ENCODE assay signal across 20 cellular contexts in the genomic region with DNA sequence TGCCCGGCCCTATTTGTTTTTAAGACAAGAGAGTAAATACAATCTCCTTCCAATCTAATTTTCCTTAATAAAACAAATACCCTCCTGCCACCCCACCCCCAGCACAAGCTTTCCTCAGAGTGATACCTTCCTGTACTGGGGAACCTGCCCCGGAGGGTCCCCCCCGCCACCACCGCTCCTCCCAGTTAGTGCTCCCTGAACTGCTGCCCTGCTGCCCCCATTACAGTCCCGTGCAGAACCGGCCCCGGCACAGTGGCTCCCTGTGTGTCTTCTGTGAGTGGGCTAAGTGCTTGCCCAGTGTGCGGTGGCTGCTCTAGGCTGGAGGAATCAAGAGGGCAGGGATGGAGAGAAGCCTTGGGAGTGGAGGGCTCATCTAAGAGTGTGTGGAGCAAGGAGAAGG.
A peak's percentile ranks its signal among the peaks of the same experiment; 100 is the strongest.
DNase-seq lines count a peak whose midpoint lies in the region; ATAC-seq and TF ChIP-seq lines count a peak whose summit lies in the region.
"Had no signal": no experiment of that assay in that cellular context is flagged by ENCODE, and none has a peak within 500 bp of the region (broad histone marks: within the 10 kb centered on the region; RNA-seq: fewer than 3 reads in every experiment).

No MANE protein-coding gene starts in this region.

- peaks cover 2% of the 10 kb centered on the region for H3K36me3 Mint-ChIP-seq in activated B cell treated with CpG ODN at 0.5 μM for 24 hours (ENCODE audit: low read depth)
- peaks cover 4% of the 10 kb centered on the region for H3K36me3 Mint-ChIP-seq in glutamatergic neuron (ENCODE audit: unreplicated experiment)
- H3K36me3 Mint-ChIP-seq in activated CD8-positive, alpha-beta T cell treated with anti-CD3 and anti-CD28 coated beads for 36 hours (ENCODE audit: low read depth): no peaks in the 10 kb centered on the region
- H3K36me3 Mint-ChIP-seq: activated CD4-positive, alpha-beta memory T cell treated with anti-CD3 and anti-CD28 coated beads for 36 hours; CD4-positive, alpha-beta memory T cell had no signal

- CTCF ChIA-PET in activated B cell treated with CpG ODN at 0.5 μM for 24 hours (lab: Charles Lee): no interaction called here
- CTCF ChIA-PET in activated CD8-positive, alpha-beta T cell treated with anti-CD3 and anti-CD28 coated beads for 36 hours (lab: Charles Lee): no interaction called here

- peaks cover 8% of the 10 kb centered on the region for H3K9me3 Mint-ChIP-seq in activated B cell treated with CpG ODN at 0.5 μM for 24 hours
- peaks cover 14% of the 10 kb centered on the region for H3K9me3 Mint-ChIP-seq in glutamatergic neuron (ENCODE audit: unreplicated experiment)
- H3K9me3 Mint-ChIP-seq in activated CD8-positive, alpha-beta T cell treated with anti-CD3 and anti-CD28 coated beads for 36 hours: peaks cover 3% of the 10 kb centered on the region

- intact Hi-C loops in activated B cell treated with CpG ODN at 0.5 μM for 24 hours (cut with micrococcal nuclease): no loop called here
- intact Hi-C loops in sciatic nerve (cut with DNase I): no loop called here
- intact Hi-C loops in activated CD8-positive, alpha-beta T cell treated with anti-CD3 and anti-CD28 coated beads for 36 hours (cut with micrococcal nuclease): no loop called here

- H3K36me3 ChIP-seq in BE2C: peaks cover 38% of the 10 kb centered on the region

- no peak overlapping the region for H3K4me3 Mint-ChIP-seq in activated B cell treated with CpG ODN at 0.5 μM for 24 hours
- no peak overlapping the region for H3K4me3 Mint-ChIP-seq in glutamatergic neuron (ENCODE audit: unreplicated experiment)
- H3K4me3 Mint-ChIP-seq in activated CD8-positive, alpha-beta T cell treated with anti-CD3 and anti-CD28 coated beads for 36 hours: no peak overlapping the region
- H3K4me3 Mint-ChIP-seq: activated CD4-positive, alpha-beta memory T cell treated with anti-CD3 and anti-CD28 coated beads for 36 hours; CD4-positive, alpha-beta memory T cell had no signal

- no peak overlapping the region for H3K4me3 ChIP-seq in BE2C (ENCODE audit: low read depth, low read length)
- H3K4me3 ChIP-seq: mucosa of descending colon, right lobe of liver had no signal

- TF ChIP-seq CTCF in BE2C (IDR thresholded peaks at IDR 0.05; ENCODE audit: low read depth, low read length) (no peak), activated B cell treated with CpG ODN at 0.5 μM for 24 hours (IDR thresholded peaks at IDR 0.05) (no peak), glutamatergic neuron (IDR thresholded peaks at IDR 0.05; ENCODE audit: partially characterized antibody, unreplicated experiment) (no peak)
- no peak for TF ChIP-seq CTCF in activated CD8-positive, alpha-beta T cell treated with anti-CD3 and anti-CD28 coated beads for 36 hours (IDR thresholded peaks at IDR 0.05)

- H3K27ac Mint-ChIP-seq in activated B cell treated with CpG ODN at 0.5 μM for 24 hours: no peak overlapping the region
- H3K27ac Mint-ChIP-seq in glutamatergic neuron (ENCODE audit: unreplicated experiment): peak overlapping the region; percentile 73
- H3K27ac Mint-ChIP-seq in activated CD8-positive, alpha-beta T cell treated with anti-CD3 and anti-CD28 coated beads for 36 hours: no peak overlapping the region
- H3K27ac Mint-ChIP-seq: activated CD4-positive, alpha-beta memory T cell treated with anti-CD3 and anti-CD28 coated beads for 36 hours; CD4-positive, alpha-beta memory T cell had no signal

- H3K27me3 Mint-ChIP-seq in activated B cell treated with CpG ODN at 0.5 μM for 24 hours: no peaks in the 10 kb centered on the region
- H3K27me3 Mint-ChIP-seq in glutamatergic neuron (ENCODE audit: unreplicated experiment): peaks cover 12% of the 10 kb centered on the region
- H3K27me3 Mint-ChIP-seq in activated CD8-positive, alpha-beta T cell treated with anti-CD3 and anti-CD28 coated beads for 36 hours: no peaks in the 10 kb centered on the region

- no peak for ATAC-seq in activated B cell treated with CpG ODN at 0.5 μM for 24 hours (ENCODE audit: low read depth)
- peak; percentile 14 for ATAC-seq in sciatic nerve
- no peak for ATAC-seq in HG03460 (IDR thresholded peaks at IDR 0.05; ENCODE audit: unreplicated experiment)
- ATAC-seq in GM21381 (IDR thresholded peaks at IDR 0.05; ENCODE audit: unreplicated experiment): no peak
- no peak for ATAC-seq in activated CD8-positive, alpha-beta T cell treated with anti-CD3 and anti-CD28 coated beads for 36 hours
- ATAC-seq: HepG2, mucosa of descending colon, right lobe of liver had no signal

- no peaks in the 10 kb centered on the region for H3K9me3 ChIP-seq in BE2C
- H3K9me3 ChIP-seq: mucosa of descending colon, right lobe of liver had no signal

- H3K4me1 Mint-ChIP-seq in activated B cell treated with CpG ODN at 0.5 μM for 24 hours: no peaks in the 10 kb centered on the region
- peaks cover 52% of the 10 kb centered on the region for H3K4me1 Mint-ChIP-seq in glutamatergic neuron (ENCODE audit: low read depth, unreplicated experiment)
- H3K4me1 Mint-ChIP-seq in activated CD8-positive, alpha-beta T cell treated with anti-CD3 and anti-CD28 coated beads for 36 hours (ENCODE audit: low read depth): peaks cover 8% of the 10 kb centered on the region

- POLR2A ChIA-PET in activated B cell treated with CpG ODN at 0.5 μM for 24 hours (lab: Charles Lee): no interaction called here
- POLR2A ChIA-PET in activated CD8-positive, alpha-beta T cell treated with anti-CD3 and anti-CD28 coated beads for 36 hours (lab: Charles Lee): no interaction called here

- no peaks in the 10 kb centered on the region for H3K27me3 ChIP-seq in BE2C
- H3K27me3 ChIP-seq: right lobe of liver had no signal

- peaks cover 25% of the 10 kb centered on the region for H3K4me1 ChIP-seq in BE2C
- H3K4me1 ChIP-seq: right lobe of liver had no signal

- DNase-seq in BE2C: peak; percentile 4
- peak; percentile 6 for DNase-seq in activated B cell treated with CpG ODN at 0.5 μM for 24 hours
- DNase-seq in glutamatergic neuron: no peak
- DNase-seq in sciatic nerve (ENCODE audit: low spot score): no peak
- DNase-seq in NCI-H524 treated with DMSO at 0.1 percent for 48 hours (lab: John Stamatoyannopoulos, UW): no peak
- DNase-seq in activated CD8-positive, alpha-beta T cell treated with anti-CD3 and anti-CD28 coated beads for 36 hours: no peak
- DNase-seq: ACHN; activated naive CD4-positive, alpha-beta T cell treated with Interleukin-2 at 50 U/mL for 16 hours; CD4-positive, alpha-beta memory T cell; mucosa of descending colon; NCI-H1105 treated with DMSO at 0.1 percent for 48 hours; NCI-H524; OCI-M1; SIG-M5; stimulated activated naive CD4-positive, alpha-beta T cell had no signal

Comparison
In these comparisons a context has a peak if more than half of its experiments do, and no peak if none do; other contexts are left out.
1. DNase-seq: peak in BE2C (single experiment) and activated B cell treated with CpG ODN at 0.5 μM for 24 hours (single experiment); none in glutamatergic neuron (single experiment), sciatic nerve (single experiment), NCI-H524 treated with DMSO at 0.1 percent for 48 hours (single experiment) and activated CD8-positive, alpha-beta T cell treated with anti-CD3 and anti-CD28 coated beads for 36 hours (single experiment).